7 cellular contexts compared by ENCODE assay signal in the genomic region with DNA sequence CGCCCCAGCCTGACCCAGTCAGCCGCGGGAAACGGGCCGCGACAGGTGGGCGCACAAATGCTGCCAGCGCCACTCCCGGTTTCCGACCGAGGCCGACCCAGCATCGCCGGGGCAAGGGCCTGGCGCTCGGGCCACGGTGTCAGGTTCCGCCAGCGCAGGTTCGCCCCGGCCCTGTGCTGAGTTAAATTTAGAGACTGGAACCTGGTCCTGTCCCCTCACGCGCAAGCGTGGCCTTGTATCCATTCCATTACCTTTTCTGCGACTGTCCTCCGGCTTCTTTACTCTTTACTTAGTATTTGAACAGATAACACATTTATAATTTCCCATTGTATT. TPM values are rescaled to one million over a fixed set of nuclear protein-coding genes. Genes with fewer than 3 reads are reported as not detected.
DNase-seq lines count a peak whose midpoint lies in the region; ATAC-seq and TF ChIP-seq lines count a peak whose summit lies in the region.
"Had no signal": no experiment of that assay in that cellular context is flagged by ENCODE, and none has a peak within 500 bp of the region (broad histone marks: within the 10 kb centered on the region; RNA-seq: fewer than 3 reads in every experiment).

No MANE protein-coding gene starts in this region.

- H3K4me1 ChIP-seq in left lung = peaks cover 19 to 52% of the 10 kb centered on the region in 2 donors

- H3K27ac ChIP-seq in WERI-Rb-1 = no peak overlapping the region
- peak overlapping the region in 1 of 2 donors; percentile 61 for H3K27ac ChIP-seq in left lung

- peak overlapping the region; percentile 44 for H3K4me3 ChIP-seq in AG09309 (ENCODE audit: control insufficient read depth, low read depth, low read length)
- H3K4me3 ChIP-seq in WERI-Rb-1 (ENCODE audit: low read depth, low read length) = peak overlapping the region; percentile 44
- peak overlapping the region; percentile 33 to 56 for H3K4me3 ChIP-seq in left lung

- intact Hi-C loops in left lung (cut with DNase I) = no loop called here

- no peaks in the 10 kb centered on the region for H3K36me3 ChIP-seq in WERI-Rb-1
- no peaks in the 10 kb centered on the region for H3K36me3 ChIP-seq in left lung

- no peak for ATAC-seq in left lung

- H3K27me3 ChIP-seq in WERI-Rb-1 (ENCODE audit: insufficient read depth, low read depth, severe bottlenecking) = peaks cover 15% of the 10 kb centered on the region
- H3K27me3 ChIP-seq in left lung = peaks cover 0 to 48% of the 10 kb centered on the region in 2 donors

- H3K9me3 ChIP-seq in WERI-Rb-1 (ENCODE audit: severe bottlenecking) (no peaks in the 10 kb centered on the region), left lung (no peaks in the 10 kb centered on the region)

- DNase-seq in AG09309 (ENCODE audit: low read depth) (no peak), WERI-Rb-1 (no peak), left lung (no peak), cerebellar cortex (ENCODE audit: low spot score) (no peak), GOT3 (lab: John Stamatoyannopoulos, UW) (no peak), NCI-H510A (lab: John Stamatoyannopoulos, UW) (no peak)
- DNase-seq: T1000 had no signal

- TF ChIP-seq CTCF in AG09309 (IDR thresholded peaks at IDR 0.05; ENCODE audit: control insufficient read depth, insufficient read depth, low read depth, low read length, missing control alignments) (no peak), WERI-Rb-1 (IDR thresholded peaks at IDR 0.05; ENCODE audit: low read depth, low read length) (no peak), left lung (IDR thresholded peaks at IDR 0.05) (no peak)

RNA-seq across cellular contexts. Expression of a gene that starts 0.4 kb away (rescaled TPM):
- 1 to 10 TPM; 4.3 to 5.7 TPM for total RNA-seq in left lung

RNA-seq across cellular contexts. Expression of a gene that starts 17.7 kb away (rescaled TPM):
- 10 to 100 TPM; 24.2 to 24.5 TPM for total RNA-seq in left lung

RNA-seq across cellular contexts. Expression of a gene that starts 38.3 kb away (rescaled TPM):
- total RNA-seq in left lung = 1,000 to 10,000 TPM; 1,244 to 1,308 TPM

RNA-seq across cellular contexts. Expression of a gene that starts 55.6 kb away (rescaled TPM):
- total RNA-seq in left lung = 10 to 100 TPM; 12.4 to 12.9 TPM

RNA-seq across cellular contexts. Expression of a gene that starts 58.0 kb away (rescaled TPM):
- not detected for total RNA-seq in left lung
